Comparison of ENCODE assay signal across 8 cellular contexts in genomic region chr6:35259194-35259945, GRCh38. TPM values are rescaled to one million over a fixed set of nuclear protein-coding genes. Genes with fewer than 3 reads are reported as not detected.
DNase-seq lines count a peak whose midpoint lies in the region; ATAC-seq and TF ChIP-seq lines count a peak whose summit lies in the region.

TSS of gene ZNF76 (plus strand) at chr6:35259735. CDS start at chr6:35281152, 21,417 bp downstream.

- peak within 1 kb of the TSS; percentile 96 for H3K27ac Mint-ChIP-seq in activated naive CD4-positive, alpha-beta T cell treated with anti-CD3 and anti-CD28 coated beads, Interleukin-2, amount 50 U/mL, for 24 hours

- ATAC-seq in HG02571 (IDR thresholded peaks at IDR 0.05; ENCODE audit: unreplicated experiment), result peak; percentile 88
- peak; percentile 95 for ATAC-seq in SK-N-SH treated with all-trans-retinoic acid at 6 μM for 48 hours
- peak; percentile 91 for ATAC-seq in omental fat pad (ENCODE audit: low FRiP score)

- intact Hi-C loops in testis (cut with DNase I; ENCODE audit: low total_unique reads), result no loop called here

- peak; percentile 8 for TF ChIP-seq POLR2A in testis (IDR thresholded peaks at IDR 0.05)

- H3K9me3 ChIP-seq in testis, result no peaks in the 10 kb centered on the region

- no peaks in the 10 kb centered on the region for H3K36me3 Mint-ChIP-seq in activated naive CD4-positive, alpha-beta T cell treated with anti-CD3 and anti-CD28 coated beads, Interleukin-2, amount 50 U/mL, for 24 hours

- no peaks in the 10 kb centered on the region for H3K36me3 ChIP-seq in testis (ENCODE audit: low read depth, missing control alignments)

- peak within 1 kb of the TSS; percentile 76 to 94 for H3K4me3 ChIP-seq in testis

- no peaks in the 10 kb centered on the region for H3K9me3 Mint-ChIP-seq in activated naive CD4-positive, alpha-beta T cell treated with anti-CD3 and anti-CD28 coated beads, Interleukin-2, amount 50 U/mL, for 24 hours

- no peaks in the 10 kb centered on the region for H3K27me3 ChIP-seq in testis

- DNase-seq in GM04504 (ENCODE audit: low read depth), result peak; percentile 93
- DNase-seq in NCI-H1092 (lab: John Stamatoyannopoulos, UW), result peak; percentile 90
- no peak for DNase-seq in glomerular endothelial cell (ENCODE audit: extremely low read depth, low read depth, low spot score)
- DNase-seq in omental fat pad (ENCODE audit: low spot score), result peak; percentile 92
- peak; percentile 99 for DNase-seq in testis

- peak in 1 of 3 donors; percentile 41 for TF ChIP-seq CTCF in omental fat pad (IDR thresholded peaks at IDR 0.05)
- peak in 2 of 3 experiments; percentile 44 to 74 for TF ChIP-seq CTCF in testis (IDR thresholded peaks at IDR 0.05)

- peaks cover 47% of the 10 kb centered on the region for H3K4me1 Mint-ChIP-seq in activated naive CD4-positive, alpha-beta T cell treated with anti-CD3 and anti-CD28 coated beads, Interleukin-2, amount 50 U/mL, for 24 hours

- WGBS in testis, 2 donors, result 1% methylated on average over 57 of the region's 82 CpGs; no CpG with 5 or more reads in 1 of the 2 donors

- H3K27ac ChIP-seq in testis, result peak within 1 kb of the TSS; percentile 92 to 96

- H3K4me1 ChIP-seq in testis, result peaks cover 20% of the 10 kb centered on the region

- H3K4me3 Mint-ChIP-seq in activated naive CD4-positive, alpha-beta T cell treated with anti-CD3 and anti-CD28 coated beads, Interleukin-2, amount 50 U/mL, for 24 hours, result peak within 1 kb of the TSS; percentile 97

- H3K27me3 Mint-ChIP-seq in activated naive CD4-positive, alpha-beta T cell treated with anti-CD3 and anti-CD28 coated beads, Interleukin-2, amount 50 U/mL, for 24 hours, result no peaks in the 10 kb centered on the region

TF ChIP-seq in SK-N-SH treated with all-trans-retinoic acid at 6 μM for 48 hours, 23 proteins besides CTCF, POLR2A, EP300 and RAD21:
- TF ChIP-seq TCF4 (CRISPR knock-in tag; IDR thresholded peaks at IDR 0.05; ENCODE audit: borderline replicate concordance) (no peak; the same call in 1 of the 2 replicates), RARB (CRISPR knock-in tag; IDR thresholded peaks at IDR 0.05) (no peak), ZNF8 (CRISPR knock-in tag; IDR thresholded peaks at IDR 0.05) (no peak; the same call in 1 of the 2 replicates), ESRRG (CRISPR knock-in tag; IDR thresholded peaks at IDR 0.05) (peak; percentile 59; the same call in 1 of the 2 replicates), ZC3H10 (CRISPR knock-in tag; IDR thresholded peaks at IDR 0.05) (no peak)
- TF ChIP-seq, protein P1, sequence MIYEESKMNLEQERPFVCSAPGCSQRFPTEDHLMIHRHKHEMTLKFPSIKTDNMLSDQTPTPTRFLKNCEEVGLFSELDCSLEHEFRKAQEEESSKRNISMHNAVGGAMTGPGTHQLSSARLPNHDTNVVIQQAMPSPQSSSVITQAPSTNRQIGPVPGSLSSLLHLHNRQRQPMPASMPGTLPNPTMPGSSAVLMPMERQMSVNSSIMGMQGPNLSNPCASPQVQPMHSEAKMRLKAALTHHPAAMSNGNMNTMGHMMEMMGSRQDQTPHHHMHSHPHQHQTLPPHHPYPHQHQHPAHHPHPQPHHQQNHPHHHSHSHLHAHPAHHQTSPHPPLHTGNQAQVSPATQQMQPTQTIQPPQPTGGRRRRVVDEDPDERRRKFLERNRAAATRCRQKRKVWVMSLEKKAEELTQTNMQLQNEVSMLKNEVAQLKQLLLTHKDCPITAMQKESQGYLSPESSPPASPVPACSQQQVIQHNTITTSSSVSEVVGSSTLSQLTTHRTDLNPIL (CRISPR knock-in tag; IDR thresholded peaks at IDR 0.05; ENCODE audit: low read depth), result no peak
- TF ChIP-seq, protein P2, sequence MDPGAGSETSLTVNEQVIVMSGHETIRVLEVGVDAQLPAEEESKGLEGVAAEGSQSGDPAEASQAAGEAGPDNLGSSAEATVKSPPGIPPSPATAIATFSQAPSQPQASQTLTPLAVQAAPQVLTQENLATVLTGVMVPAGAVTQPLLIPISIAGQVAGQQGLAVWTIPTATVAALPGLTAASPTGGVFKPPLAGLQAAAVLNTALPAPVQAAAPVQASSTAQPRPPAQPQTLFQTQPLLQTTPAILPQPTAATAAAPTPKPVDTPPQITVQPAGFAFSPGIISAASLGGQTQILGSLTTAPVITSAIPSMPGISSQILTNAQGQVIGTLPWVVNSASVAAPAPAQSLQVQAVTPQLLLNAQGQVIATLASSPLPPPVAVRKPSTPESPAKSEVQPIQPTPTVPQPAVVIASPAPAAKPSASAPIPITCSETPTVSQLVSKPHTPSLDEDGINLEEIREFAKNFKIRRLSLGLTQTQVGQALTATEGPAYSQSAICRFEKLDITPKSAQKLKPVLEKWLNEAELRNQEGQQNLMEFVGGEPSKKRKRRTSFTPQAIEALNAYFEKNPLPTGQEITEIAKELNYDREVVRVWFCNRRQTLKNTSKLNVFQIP (CRISPR knock-in tag; IDR thresholded peaks at IDR 0.05; ENCODE audit: borderline replicate concordance, low read depth), result no peak
- TF ChIP-seq, protein P3, sequence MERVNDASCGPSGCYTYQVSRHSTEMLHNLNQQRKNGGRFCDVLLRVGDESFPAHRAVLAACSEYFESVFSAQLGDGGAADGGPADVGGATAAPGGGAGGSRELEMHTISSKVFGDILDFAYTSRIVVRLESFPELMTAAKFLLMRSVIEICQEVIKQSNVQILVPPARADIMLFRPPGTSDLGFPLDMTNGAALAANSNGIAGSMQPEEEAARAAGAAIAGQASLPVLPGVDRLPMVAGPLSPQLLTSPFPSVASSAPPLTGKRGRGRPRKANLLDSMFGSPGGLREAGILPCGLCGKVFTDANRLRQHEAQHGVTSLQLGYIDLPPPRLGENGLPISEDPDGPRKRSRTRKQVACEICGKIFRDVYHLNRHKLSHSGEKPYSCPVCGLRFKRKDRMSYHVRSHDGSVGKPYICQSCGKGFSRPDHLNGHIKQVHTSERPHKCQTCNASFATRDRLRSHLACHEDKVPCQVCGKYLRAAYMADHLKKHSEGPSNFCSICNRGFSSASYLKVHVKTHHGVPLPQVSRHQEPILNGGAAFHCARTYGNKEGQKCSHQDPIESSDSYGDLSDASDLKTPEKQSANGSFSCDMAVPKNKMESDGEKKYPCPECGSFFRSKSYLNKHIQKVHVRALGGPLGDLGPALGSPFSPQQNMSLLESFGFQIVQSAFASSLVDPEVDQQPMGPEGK (CRISPR knock-in tag; IDR thresholded peaks at IDR 0.05; ENCODE audit: borderline replicate concordance), result no peak

RNA-seq across cellular contexts. Expression of gene ZNF76, which starts in this region (rescaled TPM):
- total RNA-seq in glomerular endothelial cell (19.2 and 20.8 TPM in 2 replicates), omental fat pad (10 to 100 TPM; 27.7 to 53.5 (median 33.6) TPM), testis (10 to 100 TPM; 81.3 to 97.3 TPM)
- 76.9 TPM for polyA plus RNA-seq in testis (ENCODE audit: insufficient read depth, low read depth, low replicate concordance)
